Comparison of ENCODE assay signal across 12 cellular contexts in the genomic region with DNA sequence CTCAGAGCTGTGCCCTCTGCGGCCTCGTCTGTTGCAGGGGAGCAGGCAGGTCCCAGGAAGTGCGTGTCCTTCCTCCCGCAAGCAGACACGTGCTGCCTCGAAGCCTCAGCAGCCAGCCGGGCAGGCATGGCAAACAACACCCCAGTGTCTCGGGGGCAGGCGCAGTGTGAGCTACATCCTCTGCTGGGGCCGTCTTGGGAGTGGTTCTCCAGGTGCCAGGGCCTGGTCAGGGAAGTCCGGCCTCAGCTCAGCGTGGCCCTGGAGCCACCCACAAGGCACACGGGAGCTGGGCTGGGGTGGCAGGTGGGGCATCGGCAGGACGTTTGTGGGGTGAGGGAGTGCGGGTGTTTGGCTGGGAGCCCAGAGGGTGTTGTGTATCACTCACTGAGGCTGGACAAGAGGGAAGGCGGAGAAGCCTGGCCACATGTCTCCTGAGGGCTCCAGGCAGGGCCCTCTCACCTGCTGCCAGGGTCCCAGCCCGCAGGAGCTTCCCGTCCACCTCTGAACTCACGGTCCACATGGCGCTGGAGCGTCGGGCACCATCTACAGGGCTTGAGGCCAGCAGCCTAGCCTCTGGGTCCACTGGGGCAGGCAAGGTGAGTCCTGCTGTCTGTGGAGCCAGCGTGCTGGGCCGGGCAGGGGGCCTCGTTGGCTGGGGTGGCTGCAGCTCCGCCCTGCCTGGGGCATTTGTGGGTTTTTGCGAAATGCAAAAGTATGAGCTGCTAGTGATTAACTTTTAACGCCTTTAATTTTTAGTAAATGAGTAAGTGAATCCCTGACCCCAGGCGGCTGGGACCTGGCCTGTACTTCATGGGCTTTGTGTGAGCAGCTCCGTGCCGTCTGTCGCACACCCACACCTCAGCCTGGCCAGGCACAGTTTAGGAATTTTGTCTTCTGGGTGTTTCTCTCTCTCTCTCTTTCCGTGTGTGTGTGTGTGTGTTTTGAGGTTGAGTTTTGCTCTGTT. TPM values are rescaled to one million over a fixed set of nuclear protein-coding genes. Genes with fewer than 3 reads are reported as not detected.
DNase-seq lines count a peak whose midpoint lies in the region; ATAC-seq, FAIRE-seq and TF ChIP-seq lines count a peak whose summit lies in the region.
"Had no signal": no experiment of that assay in that cellular context is flagged by ENCODE, and none has a peak within 500 bp of the region (broad histone marks: within the 10 kb centered on the region; RNA-seq: fewer than 3 reads in every experiment).

No MANE protein-coding gene starts in this region.

- peaks cover 29% of the 10 kb centered on the region for H3K4me1 ChIP-seq in CD4-positive, CD25-positive, alpha-beta regulatory T cell (ENCODE audit: control insufficient read depth, insufficient read depth, low read length, poor library complexity, severe bottlenecking)
- H3K4me1 ChIP-seq: upper lobe of right lung had no signal

- peak overlapping the region; percentile 83 to 96 (median 88) for H3K27ac Mint-ChIP-seq in CD4-positive, CD25-positive, alpha-beta regulatory T cell
- H3K27ac Mint-ChIP-seq in activated naive CD8-positive, alpha-beta T cell treated with anti-CD3 and anti-CD28 coated beads for 36 hours: peak overlapping the region; percentile 81

- no peak for FAIRE-seq in GM12891 (lab: Jason Lieb, UNC)
- FAIRE-seq: bronchial epithelial cell had no signal

- no peaks in the 10 kb centered on the region for H3K27me3 ChIP-seq in CD4-positive, CD25-positive, alpha-beta regulatory T cell (ENCODE audit: control insufficient read depth, insufficient read depth, low read length)
- H3K27me3 ChIP-seq: heart right ventricle, upper lobe of right lung had no signal

- no peak for TF ChIP-seq POLR2A in GM12891 (IDR thresholded peaks at IDR 0.05; ENCODE audit: low read depth, low read length)

- peaks cover 0 to 32% (median 11%) of the 10 kb centered on the region in 4 donors for H3K4me1 Mint-ChIP-seq in CD4-positive, CD25-positive, alpha-beta regulatory T cell
- H3K4me1 Mint-ChIP-seq in activated naive CD8-positive, alpha-beta T cell treated with anti-CD3 and anti-CD28 coated beads for 36 hours: peaks cover 25% of the 10 kb centered on the region

- peaks cover 24% of the 10 kb centered on the region for H3K36me3 ChIP-seq in CD4-positive, CD25-positive, alpha-beta regulatory T cell (ENCODE audit: control insufficient read depth, insufficient read depth, low read length)

- no peaks in the 10 kb centered on the region for H3K27me3 Mint-ChIP-seq in CD4-positive, CD25-positive, alpha-beta regulatory T cell
- no peaks in the 10 kb centered on the region for H3K27me3 Mint-ChIP-seq in activated naive CD8-positive, alpha-beta T cell treated with anti-CD3 and anti-CD28 coated beads for 36 hours

- H3K27ac ChIP-seq in CD4-positive, CD25-positive, alpha-beta regulatory T cell (ENCODE audit: insufficient read depth, low read length, poor library complexity, severe bottlenecking): peak overlapping the region; percentile 51
- H3K27ac ChIP-seq: upper lobe of right lung had no signal

- no peaks in the 10 kb centered on the region for H3K9me3 Mint-ChIP-seq in CD4-positive, CD25-positive, alpha-beta regulatory T cell
- no peaks in the 10 kb centered on the region for H3K9me3 Mint-ChIP-seq in activated naive CD8-positive, alpha-beta T cell treated with anti-CD3 and anti-CD28 coated beads for 36 hours

- H3K4me3 ChIP-seq in CD4-positive, CD25-positive, alpha-beta regulatory T cell (ENCODE audit: low read depth, low read length): no peak overlapping the region
- H3K4me3 ChIP-seq: heart right ventricle, upper lobe of right lung had no signal

- peak overlapping the region in 1 of 4 donors; percentile 77 for H3K4me3 Mint-ChIP-seq in CD4-positive, CD25-positive, alpha-beta regulatory T cell
- peak overlapping the region; percentile 18 for H3K4me3 Mint-ChIP-seq in activated naive CD8-positive, alpha-beta T cell treated with anti-CD3 and anti-CD28 coated beads for 36 hours

- peaks cover 15% of the 10 kb centered on the region for H3K36me3 Mint-ChIP-seq in CD4-positive, CD25-positive, alpha-beta regulatory T cell
- peaks cover 23% of the 10 kb centered on the region for H3K36me3 Mint-ChIP-seq in activated naive CD8-positive, alpha-beta T cell treated with anti-CD3 and anti-CD28 coated beads for 36 hours

- peak in 1 of 3 donors; percentile 36 for DNase-seq in CD4-positive, CD25-positive, alpha-beta regulatory T cell
- DNase-seq in NCI-H226 (peak; percentile 67), kidney tubule cell (ENCODE audit: low spot score) (peak; percentile 98), GM12891 (ENCODE audit: insufficient read length, low spot score) (no peak)
- no peak for DNase-seq in activated naive CD8-positive, alpha-beta T cell treated with anti-CD3 and anti-CD28 coated beads for 36 hours
- no peak for DNase-seq in stimulated activated CD8-positive, alpha-beta memory T cell treated with anti-CD3 and anti-CD28 coated beads, Interleukin-4, amount 100 ng/mL, for 48 hours
- DNase-seq: heart right ventricle, MM.1S, upper lobe of right lung had no signal

- no peaks in the 10 kb centered on the region for H3K9me3 ChIP-seq in CD4-positive, CD25-positive, alpha-beta regulatory T cell (ENCODE audit: control insufficient read depth in 2 of 2, low read length in 2 of 2)
- H3K9me3 ChIP-seq: heart right ventricle, upper lobe of right lung had no signal

- no peak for ATAC-seq in CD4-positive, CD25-positive, alpha-beta regulatory T cell (ENCODE audit: low read depth in 2 of 2)
- ATAC-seq in GM19035 (IDR thresholded peaks at IDR 0.05; ENCODE audit: unreplicated experiment) (no peak), HG03565 (IDR thresholded peaks at IDR 0.05; ENCODE audit: unreplicated experiment) (no peak)
- ATAC-seq: upper lobe of right lung had no signal

TF ChIP-seq in GM12891, 5 proteins besides CTCF, POLR2A, EP300 and RAD21:
- TF ChIP-seq PAX5 (IDR thresholded peaks at IDR 0.05; ENCODE audit: insufficient read depth, low read length, severe bottlenecking) (no peak), POU2F2 (IDR thresholded peaks at IDR 0.05; ENCODE audit: low read depth, low read length) (no peak), POLR2AphosphoS5 (IDR thresholded peaks at IDR 0.05; ENCODE audit: low read depth, low read length) (no peak), TAF1 (IDR thresholded peaks at IDR 0.05; ENCODE audit: low read depth, low read length) (no peak), SPI1 (IDR thresholded peaks at IDR 0.05; ENCODE audit: low read depth, low read length) (no peak)

RNA-seq across cellular contexts. Expression of a gene that starts 17.3 kb away (rescaled TPM):
- total RNA-seq in CD4-positive, CD25-positive, alpha-beta regulatory T cell: 42.9 TPM
- polyA plus RNA-seq in CD4-positive, CD25-positive, alpha-beta regulatory T cell: 1 to 10 TPM; 2.1 to 4.4 (median 3.4) TPM
- 10 to 100 TPM; 13.2 to 14.1 TPM for total RNA-seq in activated naive CD8-positive, alpha-beta T cell treated with anti-CD3 and anti-CD28 coated beads for 36 hours
- polyA plus RNA-seq in GM12891 (2012; ENCODE audit: low read depth, missing spikeins): 6.8 TPM

RNA-seq across cellular contexts. Expression of a gene that starts 40.0 kb away (rescaled TPM):
- 77.7 TPM for total RNA-seq in CD4-positive, CD25-positive, alpha-beta regulatory T cell
- polyA plus RNA-seq in CD4-positive, CD25-positive, alpha-beta regulatory T cell: 10 to 100 TPM; 61.2 to 76.2 (median 66.2) TPM
- 10 to 100 TPM; 51.3 to 53.2 TPM for total RNA-seq in activated naive CD8-positive, alpha-beta T cell treated with anti-CD3 and anti-CD28 coated beads for 36 hours
- 36.2 TPM for polyA plus RNA-seq in GM12891 (2012; ENCODE audit: low read depth, missing spikeins)

Comparison
In these comparisons a context has a peak if more than half of its experiments do, and no peak if none do; other contexts are left out.
1. DNase-seq: peak in NCI-H226 (single experiment) and kidney tubule cell (single experiment); none in activated naive CD8-positive, alpha-beta T cell treated with anti-CD3 and anti-CD28 coated beads for 36 hours (single experiment), stimulated activated CD8-positive, alpha-beta memory T cell treated with anti-CD3 and anti-CD28 coated beads, Interleukin-4, amount 100 ng/mL, for 48 hours (single experiment) and GM12891 (single experiment).